Comparison of ENCODE assay signal across 27 cellular contexts in genomic region chr10:127279334-127279774, GRCh38.
DNase-seq lines count a peak whose midpoint lies in the region; ATAC-seq and TF ChIP-seq lines count a peak whose summit lies in the region.
"Had no signal": no experiment of that assay in that cellular context is flagged by ENCODE, and none has a peak within 500 bp of the region (broad histone marks: within the 10 kb centered on the region; RNA-seq: fewer than 3 reads in every experiment).

No MANE protein-coding gene starts in this region.

- TF ChIP-seq CTCF in 22Rv1 (IDR thresholded peaks at IDR 0.05): no peak
- no peak for TF ChIP-seq CTCF in upper lobe of left lung (IDR thresholded peaks at IDR 0.05)
- TF ChIP-seq CTCF in thyroid gland (IDR thresholded peaks at IDR 0.05): no peak

- ATAC-seq in upper lobe of left lung (ENCODE audit: low FRiP score in 2 of 2): no peak
- ATAC-seq: activated CD8-positive, alpha-beta T cell treated with anti-CD3 and anti-CD28 coated beads, Interleukin-2, amount 10 ng/mL, durations not matched to agents 7 days and 5 days; activated T-helper 17 cell treated with anti-CD3 and anti-CD28 coated beads, Interleukin-2, amount 50 U/mL, for 72 hours; heart right ventricle; left cardiac atrium; T-helper 17 cell had no signal

- intact Hi-C loops in thyroid gland (cut with DNase I): no loop called here

- peak overlapping the region; percentile 64 for H3K27ac ChIP-seq in 22Rv1
- no peak overlapping the region for H3K27ac ChIP-seq in upper lobe of left lung
- no peak overlapping the region for H3K27ac ChIP-seq in thyroid gland
- H3K27ac ChIP-seq: heart right ventricle, KMS-11, parathyroid adenoma, PC-9, right atrium auricular region had no signal

- H3K9me3 ChIP-seq in upper lobe of left lung: no peaks in the 10 kb centered on the region
- H3K9me3 ChIP-seq in thyroid gland: no peaks in the 10 kb centered on the region
- H3K9me3 ChIP-seq: MG63, SK-N-SH had no signal

- WGBS in upper lobe of left lung, 2 donors: 60 to 67% methylated on average over 5 of the region's 5 CpGs
- WGBS in thyroid gland, 2 donors: 92 to 96% methylated on average over 5 of the region's 5 CpGs

- TF ChIP-seq POLR2A in upper lobe of left lung (IDR thresholded peaks at IDR 0.05): no peak
- no peak for TF ChIP-seq POLR2A in thyroid gland (IDR thresholded peaks at IDR 0.05)

- no peaks in the 10 kb centered on the region for H3K36me3 ChIP-seq in upper lobe of left lung
- H3K36me3 ChIP-seq in thyroid gland: no peaks in the 10 kb centered on the region
- H3K36me3 ChIP-seq: MG63, right atrium auricular region had no signal

- DNase-seq in HuH-7 (ENCODE audit: low spot score): peak; percentile 20
- peak; percentile 62 for DNase-seq in NCI-H748 treated with DMSO at 0.1 percent for 48 hours (lab: John Stamatoyannopoulos, UW)
- peak; percentile 41 for DNase-seq in kidney tubule cell (ENCODE audit: low spot score)
- no peak for DNase-seq in upper lobe of left lung
- no peak for DNase-seq in COR-L47 (lab: John Stamatoyannopoulos, UW)
- no peak for DNase-seq in thyroid gland
- no peak for DNase-seq in stimulated activated naive CD4-positive, alpha-beta T cell treated with Interleukin-2 at 50 U/mL for 16 hours (lab: John Stamatoyannopoulos, UW)
- DNase-seq: activated CD4-positive, alpha-beta T cell treated with anti-CD3 and anti-CD28 coated beads for 1 hour; activated CD8-positive, alpha-beta T cell treated with anti-CD3 and anti-CD28 coated beads, Interleukin-2, amount 10 ng/mL, durations not matched to agents 7 days and 5 days; activated naive CD4-positive, alpha-beta T cell treated with anti-CD3 and anti-CD28 coated beads, Interleukin-2, amount 50 U/mL, for 16 hours; AML-193; amygdala; CD4-positive, CD25-positive, alpha-beta regulatory T cell; heart right ventricle; left cardiac atrium; mammary epithelial cell; MG63; NCI-H1417; PC-9; SK-N-SH; T-helper 17 cell had no signal

- no peak for TF ChIP-seq EP300 in upper lobe of left lung (IDR thresholded peaks at IDR 0.05)

- H3K4me1 ChIP-seq in upper lobe of left lung (peaks cover 0 to 6% (median 2%) of the 10 kb centered on the region in 4 donors), thyroid gland (peaks cover 0 to 9% of the 10 kb centered on the region in 2 donors)
- H3K4me1 ChIP-seq: right atrium auricular region had no signal

- H3K27me3 ChIP-seq in upper lobe of left lung (no peaks in the 10 kb centered on the region), thyroid gland (no peaks in the 10 kb centered on the region)
- H3K27me3 ChIP-seq: heart right ventricle, MG63, right atrium auricular region had no signal

- no peak overlapping the region for H3K4me3 ChIP-seq in upper lobe of left lung
- no peak overlapping the region for H3K4me3 ChIP-seq in thyroid gland (replicated peaks in 1 of 3)
- H3K4me3 ChIP-seq: heart right ventricle, MG63, PC-9, right atrium auricular region, smooth muscle cell had no signal

Comparison
In these comparisons a context has a peak if more than half of its experiments do, and no peak if none do; other contexts are left out.
1. DNase-seq: peak in HuH-7 (single experiment), NCI-H748 treated with DMSO at 0.1 percent for 48 hours (single experiment) and kidney tubule cell (single experiment); none in upper lobe of left lung (0 of 2), COR-L47 (single experiment), thyroid gland (0 of 2) and stimulated activated naive CD4-positive, alpha-beta T cell treated with Interleukin-2 at 50 U/mL for 16 hours (single experiment).